Comparison of ENCODE assay signal across 1 cellular context in genomic region chr11:72741849-72742521, GRCh38.
TF ChIP-seq lines count a peak whose summit lies in the region.

No MANE protein-coding gene starts in this region.

TF ChIP-seq in H1, 55 proteins besides CTCF, POLR2A, EP300 and RAD21 (continued from another document):
- TF ChIP-seq, protein P1, sequence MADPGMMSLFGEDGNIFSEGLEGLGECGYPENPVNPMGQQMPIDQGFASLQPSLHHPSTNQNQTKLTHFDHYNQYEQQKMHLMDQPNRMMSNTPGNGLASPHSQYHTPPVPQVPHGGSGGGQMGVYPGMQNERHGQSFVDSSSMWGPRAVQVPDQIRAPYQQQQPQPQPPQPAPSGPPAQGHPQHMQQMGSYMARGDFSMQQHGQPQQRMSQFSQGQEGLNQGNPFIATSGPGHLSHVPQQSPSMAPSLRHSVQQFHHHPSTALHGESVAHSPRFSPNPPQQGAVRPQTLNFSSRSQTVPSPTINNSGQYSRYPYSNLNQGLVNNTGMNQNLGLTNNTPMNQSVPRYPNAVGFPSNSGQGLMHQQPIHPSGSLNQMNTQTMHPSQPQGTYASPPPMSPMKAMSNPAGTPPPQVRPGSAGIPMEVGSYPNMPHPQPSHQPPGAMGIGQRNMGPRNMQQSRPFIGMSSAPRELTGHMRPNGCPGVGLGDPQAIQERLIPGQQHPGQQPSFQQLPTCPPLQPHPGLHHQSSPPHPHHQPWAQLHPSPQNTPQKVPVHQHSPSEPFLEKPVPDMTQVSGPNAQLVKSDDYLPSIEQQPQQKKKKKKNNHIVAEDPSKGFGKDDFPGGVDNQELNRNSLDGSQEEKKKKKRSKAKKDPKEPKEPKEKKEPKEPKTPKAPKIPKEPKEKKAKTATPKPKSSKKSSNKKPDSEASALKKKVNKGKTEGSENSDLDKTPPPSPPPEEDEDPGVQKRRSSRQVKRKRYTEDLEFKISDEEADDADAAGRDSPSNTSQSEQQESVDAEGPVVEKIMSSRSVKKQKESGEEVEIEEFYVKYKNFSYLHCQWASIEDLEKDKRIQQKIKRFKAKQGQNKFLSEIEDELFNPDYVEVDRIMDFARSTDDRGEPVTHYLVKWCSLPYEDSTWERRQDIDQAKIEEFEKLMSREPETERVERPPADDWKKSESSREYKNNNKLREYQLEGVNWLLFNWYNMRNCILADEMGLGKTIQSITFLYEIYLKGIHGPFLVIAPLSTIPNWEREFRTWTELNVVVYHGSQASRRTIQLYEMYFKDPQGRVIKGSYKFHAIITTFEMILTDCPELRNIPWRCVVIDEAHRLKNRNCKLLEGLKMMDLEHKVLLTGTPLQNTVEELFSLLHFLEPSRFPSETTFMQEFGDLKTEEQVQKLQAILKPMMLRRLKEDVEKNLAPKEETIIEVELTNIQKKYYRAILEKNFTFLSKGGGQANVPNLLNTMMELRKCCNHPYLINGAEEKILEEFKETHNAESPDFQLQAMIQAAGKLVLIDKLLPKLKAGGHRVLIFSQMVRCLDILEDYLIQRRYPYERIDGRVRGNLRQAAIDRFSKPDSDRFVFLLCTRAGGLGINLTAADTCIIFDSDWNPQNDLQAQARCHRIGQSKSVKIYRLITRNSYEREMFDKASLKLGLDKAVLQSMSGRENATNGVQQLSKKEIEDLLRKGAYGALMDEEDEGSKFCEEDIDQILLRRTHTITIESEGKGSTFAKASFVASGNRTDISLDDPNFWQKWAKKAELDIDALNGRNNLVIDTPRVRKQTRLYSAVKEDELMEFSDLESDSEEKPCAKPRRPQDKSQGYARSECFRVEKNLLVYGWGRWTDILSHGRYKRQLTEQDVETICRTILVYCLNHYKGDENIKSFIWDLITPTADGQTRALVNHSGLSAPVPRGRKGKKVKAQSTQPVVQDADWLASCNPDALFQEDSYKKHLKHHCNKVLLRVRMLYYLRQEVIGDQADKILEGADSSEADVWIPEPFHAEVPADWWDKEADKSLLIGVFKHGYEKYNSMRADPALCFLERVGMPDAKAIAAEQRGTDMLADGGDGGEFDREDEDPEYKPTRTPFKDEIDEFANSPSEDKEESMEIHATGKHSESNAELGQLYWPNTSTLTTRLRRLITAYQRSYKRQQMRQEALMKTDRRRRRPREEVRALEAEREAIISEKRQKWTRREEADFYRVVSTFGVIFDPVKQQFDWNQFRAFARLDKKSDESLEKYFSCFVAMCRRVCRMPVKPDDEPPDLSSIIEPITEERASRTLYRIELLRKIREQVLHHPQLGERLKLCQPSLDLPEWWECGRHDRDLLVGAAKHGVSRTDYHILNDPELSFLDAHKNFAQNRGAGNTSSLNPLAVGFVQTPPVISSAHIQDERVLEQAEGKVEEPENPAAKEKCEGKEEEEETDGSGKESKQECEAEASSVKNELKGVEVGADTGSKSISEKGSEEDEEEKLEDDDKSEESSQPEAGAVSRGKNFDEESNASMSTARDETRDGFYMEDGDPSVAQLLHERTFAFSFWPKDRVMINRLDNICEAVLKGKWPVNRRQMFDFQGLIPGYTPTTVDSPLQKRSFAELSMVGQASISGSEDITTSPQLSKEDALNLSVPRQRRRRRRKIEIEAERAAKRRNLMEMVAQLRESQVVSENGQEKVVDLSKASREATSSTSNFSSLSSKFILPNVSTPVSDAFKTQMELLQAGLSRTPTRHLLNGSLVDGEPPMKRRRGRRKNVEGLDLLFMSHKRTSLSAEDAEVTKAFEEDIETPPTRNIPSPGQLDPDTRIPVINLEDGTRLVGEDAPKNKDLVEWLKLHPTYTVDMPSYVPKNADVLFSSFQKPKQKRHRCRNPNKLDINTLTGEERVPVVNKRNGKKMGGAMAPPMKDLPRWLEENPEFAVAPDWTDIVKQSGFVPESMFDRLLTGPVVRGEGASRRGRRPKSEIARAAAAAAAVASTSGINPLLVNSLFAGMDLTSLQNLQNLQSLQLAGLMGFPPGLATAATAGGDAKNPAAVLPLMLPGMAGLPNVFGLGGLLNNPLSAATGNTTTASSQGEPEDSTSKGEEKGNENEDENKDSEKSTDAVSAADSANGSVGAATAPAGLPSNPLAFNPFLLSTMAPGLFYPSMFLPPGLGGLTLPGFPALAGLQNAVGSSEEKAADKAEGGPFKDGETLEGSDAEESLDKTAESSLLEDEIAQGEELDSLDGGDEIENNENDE (IDR thresholded peaks at IDR 0.05; ENCODE audit: insufficient replicate concordance, low read length) = no peak
- TF ChIP-seq ATF2 (IDR thresholded peaks at IDR 0.05; ENCODE audit: low read length) (no peak), RXRA (IDR thresholded peaks at IDR 0.05; ENCODE audit: insufficient read depth, low read depth, low read length) (no peak), ZNF274 (IDR thresholded peaks at IDR 0.05; ENCODE audit: borderline replicate concordance, extremely low read depth, low read length) (no peak), SUZ12 (IDR thresholded peaks at IDR 0.05; ENCODE audit: low read length) (no peak), FOSL1 (IDR thresholded peaks at IDR 0.05; ENCODE audit: insufficient read depth, low read depth, low read length) (no peak), JUN (IDR thresholded peaks at IDR 0.05; ENCODE audit: low read depth, low read length) (no peak), KDM1A (IDR thresholded peaks at IDR 0.05; ENCODE audit: borderline replicate concordance, low read length) (no peak)
